Comparison of ENCODE assay signal across 8 cellular contexts in the genomic region with DNA sequence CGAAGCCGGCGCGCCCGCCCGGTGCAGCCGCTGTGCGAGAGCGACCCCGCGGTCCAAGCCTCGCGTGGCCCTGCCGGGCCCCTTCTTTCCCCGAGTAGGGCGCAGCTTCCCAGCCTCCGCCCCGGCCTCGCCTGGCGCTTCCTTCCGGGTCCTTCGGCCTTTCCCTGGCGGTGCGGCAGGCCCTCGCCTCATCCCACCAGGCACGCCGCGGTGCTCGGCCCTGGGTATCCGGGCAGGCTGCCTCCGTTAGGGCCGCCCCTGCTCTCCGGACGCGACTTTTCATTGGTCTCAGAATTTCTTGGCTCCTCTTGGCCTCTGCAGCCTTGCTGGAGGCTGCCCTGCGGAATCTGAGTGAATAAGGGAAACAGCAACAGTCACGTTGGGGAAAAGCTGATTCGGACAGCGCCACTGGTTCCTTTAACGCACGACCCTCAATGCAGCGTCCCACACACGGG. TPM values are rescaled to one million over a fixed set of nuclear protein-coding genes. Genes with fewer than 3 reads are reported as not detected.
A peak's percentile ranks its signal among the peaks of the same experiment; 100 is the strongest.
DNase-seq lines count a peak whose midpoint lies in the region; ATAC-seq and TF ChIP-seq lines count a peak whose summit lies in the region.

No MANE protein-coding gene starts in this region.

- in situ Hi-C loops in astrocyte of the cerebellum (cut with HindIII; ENCODE audit: low sequenced_read_pairs) = no loop called here

- no peaks in the 10 kb centered on the region for H3K27me3 Mint-ChIP-seq in Caco-2 (ENCODE audit: insufficient read depth, unreplicated experiment)

- no TSS peak for BruUV-seq in Caco-2 (replicated peaks; lab: Mats Ljungman, UMichigan)

- peaks cover 20% of the 10 kb centered on the region for H3K4me1 Mint-ChIP-seq in Caco-2 (ENCODE audit: low read depth, unreplicated experiment)

- peak overlapping the region; percentile 91 for H3K27ac ChIP-seq in rectal smooth muscle tissue (ENCODE audit: low read depth, low read length)

- POLR2A ChIA-PET in Caco-2 (lab: Charles Lee) = interaction anchor here (0.7 to 2.3 kb wide), 7 partner anchors 25 to 565 kb away, joined by 3 to 25 read pairs (median 6); a partner anchor contains a TSS

- intact Hi-C loops in Caco-2 (cut with micrococcal nuclease; ENCODE audit: unreplicated experiment) = no loop called here

- ATAC-seq in GM19328 (IDR thresholded peaks at IDR 0.05; ENCODE audit: unreplicated experiment) = peak; percentile 24
- peak; percentile 34 for ATAC-seq in HG03432 (IDR thresholded peaks at IDR 0.05; ENCODE audit: unreplicated experiment)

- peak overlapping the region; percentile 85 for H3K4me3 Mint-ChIP-seq in Caco-2 (ENCODE audit: unreplicated experiment)

- no peaks in the 10 kb centered on the region for H3K9me3 Mint-ChIP-seq in Caco-2 (ENCODE audit: unreplicated experiment)

- no peaks in the 10 kb centered on the region for H3K27me3 ChIP-seq in Caco-2 (replicated peaks; ENCODE audit: control insufficient read depth, insufficient read depth, low read length)
- no peaks in the 10 kb centered on the region for H3K27me3 ChIP-seq in rectal smooth muscle tissue (ENCODE audit: control insufficient read depth, insufficient read depth, low read length)

- CTCF ChIA-PET in Caco-2 (lab: Charles Lee) = interaction anchor here (0.7 to 1.3 kb wide), 5 partner anchors 9 to 420 kb away, joined by 3 to 5 read pairs (median 3); a partner anchor contains a TSS

- TF ChIP-seq CTCF in Caco-2 (IDR thresholded peaks at IDR 0.05; ENCODE audit: insufficient read depth in 1 of 2, low read depth in 1 of 2, low read length in 1 of 2, severe bottlenecking in 1 of 2, unreplicated experiment in 1 of 2) (no peak), astrocyte of the cerebellum (IDR thresholded peaks at IDR 0.05; ENCODE audit: low read depth, low read length, missing control alignments) (no peak)

- H3K9me3 ChIP-seq in Caco-2 = no peaks in the 10 kb centered on the region

- H3K4me3 ChIP-seq in Caco-2 (ENCODE audit: low read depth, low read length) (peak overlapping the region; percentile 52), astrocyte of the cerebellum (ENCODE audit: low read depth, low read length) (peak overlapping the region; percentile 59), rectal smooth muscle tissue (ENCODE audit: low read length) (peak overlapping the region; percentile 44)

- H3K4me1 ChIP-seq in Caco-2 (0 out of 2 replicates have a peak, but pooled peaks cover 10% of the 10 kb centered on the region), rectal smooth muscle tissue (ENCODE audit: control insufficient read depth, insufficient read depth, low read length) (peaks cover 15% of the 10 kb centered on the region)

- H3K9ac ChIP-seq in rectal smooth muscle tissue (ENCODE audit: low read length) = peak overlapping the region; percentile 25

- peak overlapping the region; percentile 62 for H3K27ac Mint-ChIP-seq in Caco-2 (ENCODE audit: unreplicated experiment)

- peaks cover 10% of the 10 kb centered on the region for H3K36me3 Mint-ChIP-seq in Caco-2 (ENCODE audit: insufficient read depth, unreplicated experiment)

- H3K36me3 ChIP-seq in Caco-2 (ENCODE audit: control insufficient read depth, insufficient read depth, low read length) (no peaks in the 10 kb centered on the region), rectal smooth muscle tissue (ENCODE audit: control insufficient read depth, insufficient read depth, low read length) (no peaks in the 10 kb centered on the region)

- DNase-seq in Caco-2 = peak; percentile 71 to 74
- peak; percentile 85 for DNase-seq in RPMI7951 (ENCODE audit: low read depth)
- DNase-seq in astrocyte of the cerebellum (ENCODE audit: low read depth) = peak; percentile 74
- DNase-seq in hepatic stellate cell (ENCODE audit: low spot score) = peak; percentile 92
- DNase-seq in NCI-H1694 (lab: John Stamatoyannopoulos, UW) = no peak

RNA-seq across cellular contexts. Expression of a gene that starts 0.4 kb away (rescaled TPM):
- 26.3 and 27.4 TPM in 2 replicates for total RNA-seq in Caco-2 (2022)
- 1.2 and 2.6 TPM in 2 replicates for total RNA-seq in RPMI7951 (2014; rRNA removed; shearing (Covaris generic))

RNA-seq across cellular contexts. Expression of a gene that starts 57.7 kb away (rescaled TPM):
- 81.1 and 89.3 TPM in 2 replicates for total RNA-seq in Caco-2 (2022)
- total RNA-seq in RPMI7951 (2014; rRNA removed; shearing (Covaris generic)) = 33.7 and 34.5 TPM in 2 replicates

RNA-seq across cellular contexts. Expression of a gene that starts 58.8 kb away (rescaled TPM):
- not detected in 2 replicates for total RNA-seq in Caco-2 (2022)
- total RNA-seq in RPMI7951 (2014; rRNA removed; shearing (Covaris generic)) = not detected in 2 replicates
